In genomic region chr2:39893616-39894015, GRCh38 we compare ENCODE assay signal across 21 cellular contexts.
DNase-seq lines count a peak whose midpoint lies in the region; ATAC-seq and TF ChIP-seq lines count a peak whose summit lies in the region.
"Had no signal": no experiment of that assay in that cellular context is flagged by ENCODE, and none has a peak within 500 bp of the region (broad histone marks: within the 10 kb centered on the region; RNA-seq: fewer than 3 reads in every experiment).

No MANE protein-coding gene starts in this region.

- DNase-seq in Daoy (ENCODE audit: low read depth): peak; percentile 24
- DNase-seq in HT1080 (ENCODE audit: low read depth): peak; percentile 31
- peak; percentile 47 for DNase-seq in M059J (ENCODE audit: low read depth)
- no peak for DNase-seq in WTC11 (ENCODE audit: low spot score)
- DNase-seq in MM.1S: no peak
- no peak for DNase-seq in cerebellar cortex (ENCODE audit: low spot score)
- no peak for DNase-seq in foreskin keratinocyte
- DNase-seq: Caco-2; CD4-positive, CD25-positive, alpha-beta regulatory T cell; CD8-positive, alpha-beta T cell; DMS153; DND-41; EL; GDM1; H9 had no signal

- no peaks in the 10 kb centered on the region for H3K79me2 ChIP-seq in MM.1S (ENCODE audit: low read length)

- TF ChIP-seq CTCF in WTC11 (IDR thresholded peaks at IDR 0.05) (no peak), MM.1S (IDR thresholded peaks at IDR 0.05; ENCODE audit: low read length) (no peak), foreskin keratinocyte (conservative IDR thresholded peaks at IDR 0.05) (no peak)

- H3K36me3 ChIP-seq in endocrine pancreas (ENCODE audit: control insufficient read depth, insufficient read depth, low read length) (no peaks in the 10 kb centered on the region), MM.1S (replicated peaks; ENCODE audit: insufficient read depth, low read length) (no peaks in the 10 kb centered on the region)
- H3K36me3 ChIP-seq: BLaER1 had no signal

- CTCF ChIA-PET in WTC11 (lab: Charles Lee): interaction anchor here (0.8 to 1.5 kb wide), 2 partner anchors 20 to 56 kb away, joined by 4 to 5 read pairs; no protein-coding TSS in a partner anchor

- H3F3A ChIP-seq in MM.1S (ENCODE audit: insufficient read depth, low read length): no peaks in the 10 kb centered on the region

- H4K20me1 ChIP-seq in MM.1S (ENCODE audit: insufficient read depth, low read length): no peaks in the 10 kb centered on the region
- H4K20me1 ChIP-seq: BLaER1 had no signal

- no peak overlapping the region for H3K4me3 Mint-ChIP-seq in WTC11
- H3K4me3 Mint-ChIP-seq: B cell; CD4-positive, CD25-positive, alpha-beta regulatory T cell; CD8-positive, alpha-beta T cell; H9 had no signal

- H3K27ac ChIP-seq in MM.1S (ENCODE audit: low read length) (no peak overlapping the region), foreskin keratinocyte (no peak overlapping the region)
- H3K27ac ChIP-seq: BLaER1, C4-2B had no signal

- H3K9me3 ChIP-seq in endocrine pancreas (ENCODE audit: control insufficient read depth, low read length) (no peaks in the 10 kb centered on the region), MM.1S (replicated peaks; ENCODE audit: insufficient read depth, low read length) (no peaks in the 10 kb centered on the region)
- H3K9me3 ChIP-seq: Caco-2 had no signal

- H3K9me2 ChIP-seq in MM.1S (replicated peaks; ENCODE audit: insufficient read depth, low read length): no peaks in the 10 kb centered on the region

- no peaks in the 10 kb centered on the region for H3K36me3 Mint-ChIP-seq in WTC11
- H3K36me3 Mint-ChIP-seq: CD4-positive, CD25-positive, alpha-beta regulatory T cell; CD8-positive, alpha-beta T cell had no signal

- H3K9me3 Mint-ChIP-seq in WTC11: peaks cover 4% of the 10 kb centered on the region; the same call in 1 of the 2 replicates
- H3K9me3 Mint-ChIP-seq: CD8-positive, alpha-beta T cell had no signal

- no peak overlapping the region for H2AFZ ChIP-seq in MM.1S (ENCODE audit: low read length)

- ATAC-seq in WTC11 (no peak), foreskin keratinocyte (no peak)
- ATAC-seq: CD8-positive, alpha-beta T cell; GM12878; HCT116 had no signal

- no peak overlapping the region for H3K4me2 ChIP-seq in MM.1S (ENCODE audit: low read depth, low read length)
- H3K4me2 ChIP-seq: BLaER1 had no signal

- no peaks in the 10 kb centered on the region for H3K27me3 Mint-ChIP-seq in WTC11 (ENCODE audit: low read depth)
- H3K27me3 Mint-ChIP-seq: B cell had no signal

- H3K4me3 ChIP-seq in endocrine pancreas (ENCODE audit: control insufficient read depth, insufficient read depth, low read length): peak overlapping the region; percentile 8
- no peak overlapping the region for H3K4me3 ChIP-seq in MM.1S (ENCODE audit: low read length)
- H3K4me3 ChIP-seq: BLaER1, GM12878 had no signal

- no peak overlapping the region for H3K9ac ChIP-seq in endocrine pancreas (ENCODE audit: control insufficient read depth, insufficient read depth, low read length)
- H3K9ac ChIP-seq in MM.1S (ENCODE audit: low read length): no peak overlapping the region
- H3K9ac ChIP-seq: BLaER1 had no signal

- H3K4me1 ChIP-seq in endocrine pancreas (ENCODE audit: control insufficient read depth, insufficient read depth, low read length) (peaks cover 7% of the 10 kb centered on the region), MM.1S (ENCODE audit: low read length) (no peaks in the 10 kb centered on the region), foreskin keratinocyte (no peaks in the 10 kb centered on the region)
- H3K4me1 ChIP-seq: BLaER1, Caco-2 had no signal

- POLR2A ChIA-PET in WTC11 (lab: Charles Lee): no interaction called here

- H3K27ac Mint-ChIP-seq in WTC11: no peak overlapping the region
- H3K27ac Mint-ChIP-seq: B cell; CD4-positive, CD25-positive, alpha-beta regulatory T cell; CD8-positive, alpha-beta T cell; H9 had no signal

- no peaks in the 10 kb centered on the region for H3K4me1 Mint-ChIP-seq in WTC11
- H3K4me1 Mint-ChIP-seq: B cell; CD4-positive, CD25-positive, alpha-beta regulatory T cell; H9 had no signal

- H3K27me3 ChIP-seq in endocrine pancreas (ENCODE audit: control insufficient read depth, insufficient read depth, low read length): no peaks in the 10 kb centered on the region
- H3K27me3 ChIP-seq in MM.1S (replicated peaks; ENCODE audit: insufficient read depth, low read length): no peaks in the 10 kb centered on the region
- no peaks in the 10 kb centered on the region for H3K27me3 ChIP-seq in foreskin keratinocyte
- H3K27me3 ChIP-seq: BLaER1 had no signal

TF ChIP-seq in WTC11, 78 proteins besides CTCF, POLR2A, EP300 and RAD21:
- TF ChIP-seq SMAD3 (CRISPR knock-in tag; IDR thresholded peaks at IDR 0.05; ENCODE audit: borderline replicate concordance) (no peak), ZNF232 (CRISPR knock-in tag; IDR thresholded peaks at IDR 0.05) (no peak), FOXP4 (CRISPR knock-in tag; IDR thresholded peaks at IDR 0.05) (no peak), FOXJ3 (CRISPR knock-in tag; IDR thresholded peaks at IDR 0.05; ENCODE audit: borderline replicate concordance) (no peak), ZNF671 (CRISPR knock-in tag; IDR thresholded peaks at IDR 0.05) (no peak), ZNF121 (CRISPR knock-in tag; IDR thresholded peaks at IDR 0.05) (no peak), CBFB (CRISPR knock-in tag; IDR thresholded peaks at IDR 0.05; ENCODE audit: low read depth) (no peak), TEAD4 (CRISPR knock-in tag; IDR thresholded peaks at IDR 0.05) (no peak), ZSCAN18 (CRISPR knock-in tag; IDR thresholded peaks at IDR 0.05) (no peak), STAT6 (CRISPR knock-in tag; conservative IDR thresholded peaks at IDR 0.05; ENCODE audit: low read depth) (no peak)

Comparison
In these comparisons a context has a peak if more than half of its experiments do, and no peak if none do; other contexts are left out.
1. DNase-seq: peak in Daoy (single experiment), HT1080 (single experiment) and M059J (single experiment); none in WTC11 (single experiment), MM.1S (single experiment), cerebellar cortex (single experiment) and foreskin keratinocyte (0 of 2).